ENCODE assay signal across 10 cellular contexts in the genomic region with DNA sequence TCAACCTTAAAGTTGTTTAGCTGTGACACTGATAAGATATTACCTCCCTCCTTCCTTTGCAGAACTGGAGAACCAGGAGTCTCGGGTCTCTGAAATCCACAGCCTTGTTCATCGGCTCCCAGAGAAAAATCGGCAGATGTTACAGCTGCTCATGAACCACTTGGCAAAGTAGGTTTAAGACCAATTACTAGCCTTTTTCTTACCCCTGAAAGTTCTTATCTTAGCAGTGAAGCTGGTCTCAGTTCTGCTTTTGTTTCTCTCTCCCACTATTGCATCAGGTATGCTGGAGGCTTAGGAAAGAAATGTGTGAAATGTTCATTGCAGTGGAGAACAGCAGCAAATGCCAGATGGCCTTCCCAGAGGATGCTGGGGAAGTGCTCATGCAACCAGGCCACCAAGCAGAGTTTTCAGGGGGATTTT.
DNase-seq lines count a peak whose midpoint lies in the region; ATAC-seq lines count a peak whose summit lies in the region.
"Had no signal": no experiment of that assay in that cellular context is flagged by ENCODE, and none has a peak within 500 bp of the region (broad histone marks: within the 10 kb centered on the region; RNA-seq: fewer than 3 reads in every experiment).

No MANE protein-coding gene starts in this region.

- DNase-seq in dedifferentiated amniotic fluid mesenchymal stem cell (ENCODE audit: extremely low spot score): peak; percentile 36
- DNase-seq in T-helper 2 cell: no peak
- DNase-seq in HuH-7 (ENCODE audit: low spot score): no peak
- no peak for DNase-seq in DMS79 (lab: John Stamatoyannopoulos, UW)
- DNase-seq in hypothalamus (lab: John Stamatoyannopoulos, UW): no peak
- DNase-seq: NCI-H748 treated with DMSO at 0.1 percent for 48 hours, upper lobe of left lung had no signal

- peak; percentile 36 for ATAC-seq in GM18499 (IDR thresholded peaks at IDR 0.05; ENCODE audit: insufficient read depth, unreplicated experiment)
- ATAC-seq in GM21447 (IDR thresholded peaks at IDR 0.05; ENCODE audit: unreplicated experiment): peak; percentile 51
- peak; percentile 51 for ATAC-seq in HG03460 (IDR thresholded peaks at IDR 0.05; ENCODE audit: unreplicated experiment)
